In the genomic region with DNA sequence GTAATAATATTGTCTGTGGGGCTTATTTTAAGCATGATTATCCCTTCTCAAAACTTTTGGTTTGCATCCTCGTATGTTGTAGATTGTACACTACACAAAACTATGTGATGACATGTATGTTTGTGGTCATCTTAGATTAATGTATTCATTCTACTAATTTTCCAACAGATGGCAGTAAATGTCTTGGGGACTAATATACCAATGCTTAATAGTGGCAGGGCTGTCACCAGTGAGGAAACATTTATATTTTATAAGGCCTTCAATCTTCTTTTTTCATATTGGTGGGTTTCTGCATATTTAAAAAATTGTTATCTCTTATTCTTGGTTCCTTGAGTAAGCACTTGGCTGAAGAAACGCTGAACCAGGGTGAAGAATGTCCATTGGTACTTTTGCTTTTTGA, we compare ENCODE assay signal across 10 cellular contexts.
DNase-seq lines count a peak whose midpoint lies in the region; ATAC-seq and TF ChIP-seq lines count a peak whose summit lies in the region.
"Had no signal": no experiment of that assay in that cellular context is flagged by ENCODE, and none has a peak within 500 bp of the region (broad histone marks: within the 10 kb centered on the region; RNA-seq: fewer than 3 reads in every experiment).

No MANE protein-coding gene starts in this region.

- DNase-seq in NCI-H1694 treated with DMSO at 0.1 percent for 48 hours (lab: John Stamatoyannopoulos, UW) (peak; percentile 20), NCI-H1694 (lab: John Stamatoyannopoulos, UW) (no peak), NCI-H69 (lab: John Stamatoyannopoulos, UW) (peak; percentile 76), epithelial cell of esophagus (ENCODE audit: low read depth) (peak; percentile 27), retinal pigment epithelial cell (ENCODE audit: low read depth) (no peak), ureter (ENCODE audit: low spot score) (no peak), DMS79 treated with DMSO at 0.1 percent for 48 hours (lab: John Stamatoyannopoulos, UW) (no peak)
- DNase-seq: activated CD4-positive, alpha-beta T cell treated with anti-CD3 and anti-CD28 coated beads, Interleukin-2, amount 50 U/mL, for 1 hour; upper lobe of left lung had no signal

- no peak overlapping the region for H3K4me3 ChIP-seq in epithelial cell of esophagus (ENCODE audit: low read length)
- H3K4me3 ChIP-seq in retinal pigment epithelial cell (ENCODE audit: low read length) = no peak overlapping the region
- H3K4me3 ChIP-seq: upper lobe of left lung had no signal

- TF ChIP-seq CTCF in epithelial cell of esophagus (IDR thresholded peaks at IDR 0.05; ENCODE audit: insufficient read depth, low read depth, low read length, missing control alignments) (peak; percentile 39), retinal pigment epithelial cell (conservative IDR thresholded peaks at IDR 0.05; ENCODE audit: low read depth, low read length) (peak; percentile 26)

- ATAC-seq in HG03342 (IDR thresholded peaks at IDR 0.05; ENCODE audit: unreplicated experiment) = no peak

Comparison
In these comparisons a context has a peak if more than half of its experiments do, and no peak if none do; other contexts are left out.
1. DNase-seq: peak in NCI-H1694 treated with DMSO at 0.1 percent for 48 hours (single experiment), NCI-H69 (single experiment) and epithelial cell of esophagus (single experiment); none in NCI-H1694 (single experiment), retinal pigment epithelial cell (single experiment), ureter (single experiment) and DMS79 treated with DMSO at 0.1 percent for 48 hours (single experiment).